8 cellular contexts compared by ENCODE assay signal in genomic region chr2:152098798-152099654, GRCh38. TPM values are rescaled to one million over a fixed set of nuclear protein-coding genes. Genes with fewer than 3 reads are reported as not detected.
A peak's percentile ranks its signal among the peaks of the same experiment; 100 is the strongest.
DNase-seq lines count a peak whose midpoint lies in the region; ATAC-seq, FAIRE-seq and TF ChIP-seq lines count a peak whose summit lies in the region.

CACNB4 (minus strand) TSS chr2:152099044.

- ATAC-seq in activated CD8-positive, alpha-beta T cell treated with anti-CD3 and anti-CD28 coated beads, Interleukin-2, amount 10 ng/mL, durations not matched to agents 7 days and 5 days = peak; percentile 59
- ATAC-seq in pancreas (peak; percentile 23 to 63 (median 58)), GM21515 (IDR thresholded peaks at IDR 0.05; ENCODE audit: unreplicated experiment) (no peak), HG03460 (IDR thresholded peaks at IDR 0.05; ENCODE audit: unreplicated experiment) (no peak)

- H3K4me3 Mint-ChIP-seq in activated CD8-positive, alpha-beta T cell treated with anti-CD3 and anti-CD28 coated beads, Interleukin-2, amount 10 ng/mL, durations not matched to agents 7 days and 5 days = peak within 1 kb of the TSS; percentile 71

- no peaks in the 10 kb centered on the region for H3K36me3 Mint-ChIP-seq in activated CD8-positive, alpha-beta T cell treated with anti-CD3 and anti-CD28 coated beads, Interleukin-2, amount 10 ng/mL, durations not matched to agents 7 days and 5 days (ENCODE audit: low read depth)

- CTCF ChIA-PET in GM10248 (lab: Yijun Ruan, JAX) = interaction anchor here (1.0 to 2.1 kb wide), 5 partner anchors 21 to 62 kb away, joined by 4 to 7 read pairs (median 5); no protein-coding TSS in a partner anchor
- CTCF ChIA-PET in activated CD8-positive, alpha-beta T cell treated with anti-CD3 and anti-CD28 coated beads, Interleukin-2, amount 10 ng/mL, durations not matched to agents 7 days and 5 days (lab: Charles Lee) = interaction anchor here (1.1 kb wide), 1 partner anchor 63 kb away, joined by 3 read pairs; no protein-coding TSS in a partner anchor

- H3K9me3 ChIP-seq in HUES64 (ENCODE audit: insufficient read depth, low read depth, low read length) (no peaks in the 10 kb centered on the region), pancreas (no peaks in the 10 kb centered on the region)

- FAIRE-seq in pancreas (lab: Jason Lieb, UNC) = no peak

- peak within 1 kb of the TSS; percentile 74 for H3K9ac ChIP-seq in HUES64 (ENCODE audit: low read depth, low read length)

- DNase-seq in 8988T (peak; percentile 20), GM10248 (ENCODE audit: extremely low spot score) (peak; percentile 62), germinal center (ENCODE audit: low spot score) (peak; percentile 40), pancreas (peak in 3 of 6 donors; percentile 25 to 69 (median 54))
- peak; percentile 21 for DNase-seq in activated CD8-positive, alpha-beta T cell treated with anti-CD3 and anti-CD28 coated beads, Interleukin-2, amount 10 ng/mL, durations not matched to agents 7 days and 5 days

- peaks cover 44% of the 10 kb centered on the region for H3K27me3 Mint-ChIP-seq in activated CD8-positive, alpha-beta T cell treated with anti-CD3 and anti-CD28 coated beads, Interleukin-2, amount 10 ng/mL, durations not matched to agents 7 days and 5 days (ENCODE audit: low read depth)

- intact Hi-C loops in pancreas (cut with DNase I) = no loop called here

- H3K36me3 ChIP-seq in HUES64 (ENCODE audit: insufficient read depth, low read length) = no peaks in the 10 kb centered on the region
- H3K36me3 ChIP-seq in pancreas = no peaks in the 10 kb centered on the region

- 0 out of 2 replicates have a peak, but pooled peaks cover 3% of the 10 kb centered on the region for H3K4me1 ChIP-seq in HUES64 (ENCODE audit: insufficient read depth, low read length)
- H3K4me1 ChIP-seq in pancreas = peaks cover 0 to 12% (median 0%) of the 10 kb centered on the region in 3 donors

- H3K27ac ChIP-seq in HUES64 (ENCODE audit: low read depth, low read length) (no peak within 1 kb of the TSS), pancreas (peak within 1 kb of the TSS in 1 of 4 donors; percentile 28)

- H3K4me1 Mint-ChIP-seq in activated CD8-positive, alpha-beta T cell treated with anti-CD3 and anti-CD28 coated beads, Interleukin-2, amount 10 ng/mL, durations not matched to agents 7 days and 5 days (ENCODE audit: low read depth) = peaks cover 11% of the 10 kb centered on the region

- no peak within 1 kb of the TSS for H3K27ac Mint-ChIP-seq in activated CD8-positive, alpha-beta T cell treated with anti-CD3 and anti-CD28 coated beads, Interleukin-2, amount 10 ng/mL, durations not matched to agents 7 days and 5 days

- POLR2A ChIA-PET in GM10248 (lab: Yijun Ruan, JAX) = no interaction called here
- POLR2A ChIA-PET in activated CD8-positive, alpha-beta T cell treated with anti-CD3 and anti-CD28 coated beads, Interleukin-2, amount 10 ng/mL, durations not matched to agents 7 days and 5 days (lab: Charles Lee) = no interaction called here

- H3K27me3 ChIP-seq in HUES64 (ENCODE audit: insufficient read depth, low read length) = peaks cover 71% of the 10 kb centered on the region
- H3K27me3 ChIP-seq in pancreas = peaks cover 0 to 4% (median 0%) of the 10 kb centered on the region in 4 donors

- H3K9me3 Mint-ChIP-seq in activated CD8-positive, alpha-beta T cell treated with anti-CD3 and anti-CD28 coated beads, Interleukin-2, amount 10 ng/mL, durations not matched to agents 7 days and 5 days (ENCODE audit: insufficient read depth) = no peaks in the 10 kb centered on the region

- peak within 1 kb of the TSS; percentile 75 for H3K4me3 ChIP-seq in HUES64 (ENCODE audit: low read length)
- peak within 1 kb of the TSS; percentile 26 to 65 (median 44) for H3K4me3 ChIP-seq in pancreas

- 1% methylated on average over 65 of the region's 65 CpGs for WGBS in HUES64
- WGBS in pancreas, 2 donors = 0% methylated on average over 40 to 65 of the region's 65 CpGs

- no peak for TF ChIP-seq CTCF in GM10248 (IDR thresholded peaks at IDR 0.05; ENCODE audit: control extremely low read depth, extremely low read depth, low read depth, missing control alignments)
- no peak for TF ChIP-seq CTCF in pancreas (IDR thresholded peaks at IDR 0.05)

RNA-seq across cellular contexts. Expression of gene CACNB4, which starts in this region (rescaled TPM):
- 1.3 TPM for polyA plus RNA-seq in HUES64 (2013, experiment 1 of 2)
- polyA plus RNA-seq in HUES64 (2013, experiment 2 of 2) = 2.5 TPM
- total RNA-seq in activated CD8-positive, alpha-beta T cell treated with anti-CD3 and anti-CD28 coated beads, Interleukin-2, amount 10 ng/mL, durations not matched to agents 7 days and 5 days = under 1 TPM; 0.29 to 0.47 TPM
- 1 to 10 TPM in 3 of 6 donors, under 1 TPM in 3; 0.38 to 1.3 (median 0.96) TPM for total RNA-seq in pancreas
- under 1 TPM; 0.34 to 0.35 TPM for polyA plus RNA-seq in pancreas

Comparison
In these comparisons a context has a peak if more than half of its experiments do, and no peak if none do; other contexts are left out.
1. Peak in DNase-seq and ATAC-seq in activated CD8-positive, alpha-beta T cell treated with anti-CD3 and anti-CD28 coated beads, Interleukin-2, amount 10 ng/mL, durations not matched to agents 7 days and 5 days; RNA of the gene not detected or under 1 TPM.
2. ATAC-seq: peak in pancreas (4 of 4); none in GM21515 (single experiment) and HG03460 (single experiment).